In genomic region chr14:90400904-90401561, GRCh38 we compare ENCODE assay signal across 12 cellular contexts. TPM values are rescaled to one million over a fixed set of nuclear protein-coding genes. Genes with fewer than 3 reads are reported as not detected.
A peak's percentile ranks its signal among the peaks of the same experiment; 100 is the strongest.
DNase-seq lines count a peak whose midpoint lies in the region; ATAC-seq and TF ChIP-seq lines count a peak whose summit lies in the region.
"Had no signal": no experiment of that assay in that cellular context is flagged by ENCODE, and none has a peak within 500 bp of the region (broad histone marks: within the 10 kb centered on the region; RNA-seq: fewer than 3 reads in every experiment).

No MANE protein-coding gene starts in this region.

- no peak for TF ChIP-seq EP300 in esophagus muscularis mucosa (IDR thresholded peaks at IDR 0.05)

- ATAC-seq in activated CD8-positive, alpha-beta memory T cell treated with anti-CD3 and anti-CD28 coated beads, Interleukin-2, amount 10 ng/mL, durations not matched to agents 7 days and 5 days: no peak
- ATAC-seq in T-helper 17 cell (no peak), HG02642 (IDR thresholded peaks at IDR 0.05; ENCODE audit: poor library complexity, unreplicated experiment) (no peak)
- no peak for ATAC-seq in stimulated activated effector memory CD8-positive, alpha-beta T cell treated with anti-CD3 and anti-CD28 coated beads, Interleukin-12 subunit alpha, Interleukin-12 subunit beta, amount 100 ng/mL, for 72 hours
- ATAC-seq: body of pancreas had no signal

- no peaks in the 10 kb centered on the region for H3K9me3 ChIP-seq in T-helper 17 cell (ENCODE audit: control insufficient read depth, low read length, poor library complexity, severe bottlenecking)
- H3K9me3 ChIP-seq in esophagus muscularis mucosa: no peaks in the 10 kb centered on the region
- H3K9me3 ChIP-seq: body of pancreas, prostate gland had no signal

- no peaks in the 10 kb centered on the region for H3K27me3 Mint-ChIP-seq in activated CD8-positive, alpha-beta memory T cell treated with anti-CD3 and anti-CD28 coated beads, Interleukin-2, amount 10 ng/mL, durations not matched to agents 7 days and 5 days
- H3K27me3 Mint-ChIP-seq in T-helper 17 cell: no peaks in the 10 kb centered on the region

- H3K4me1 Mint-ChIP-seq in activated CD8-positive, alpha-beta memory T cell treated with anti-CD3 and anti-CD28 coated beads, Interleukin-2, amount 10 ng/mL, durations not matched to agents 7 days and 5 days: peaks cover 56% of the 10 kb centered on the region
- peaks cover 53% of the 10 kb centered on the region for H3K4me1 Mint-ChIP-seq in T-helper 17 cell
- peaks cover 75% of the 10 kb centered on the region for H3K4me1 Mint-ChIP-seq in stimulated activated effector memory CD8-positive, alpha-beta T cell treated with anti-CD3 and anti-CD28 coated beads, Interleukin-12 subunit alpha, Interleukin-12 subunit beta, amount 100 ng/mL, for 72 hours

- no peak for DNase-seq in activated CD8-positive, alpha-beta memory T cell treated with anti-CD3 and anti-CD28 coated beads, Interleukin-2, amount 10 ng/mL, durations not matched to agents 7 days and 5 days
- no peak for DNase-seq in activated CD8-positive, alpha-beta memory T cell treated with anti-CD3 and anti-CD28 coated beads, Interleukin-2, amount 50 U/mL, for 4 hours
- DNase-seq in T-helper 17 cell: no peak
- DNase-seq in esophagus muscularis mucosa (ENCODE audit: extremely low spot score): no peak
- DNase-seq in stimulated activated effector memory CD8-positive, alpha-beta T cell treated with anti-CD3 and anti-CD28 coated beads, Interleukin-12 subunit alpha, Interleukin-12 subunit beta, amount 100 ng/mL, for 72 hours (ENCODE audit: low spot score in 2 of 2): no peak
- DNase-seq in NCI-H774 (lab: John Stamatoyannopoulos, UW): no peak
- no peak for DNase-seq in Kasumi-1 (lab: John Stamatoyannopoulos, UW)
- DNase-seq: activated CD4-positive, alpha-beta T cell treated with anti-CD3 and anti-CD28 coated beads for 4 hours; body of pancreas; SIG-M5 had no signal

- H3K4me3 Mint-ChIP-seq in activated CD8-positive, alpha-beta memory T cell treated with anti-CD3 and anti-CD28 coated beads, Interleukin-2, amount 10 ng/mL, durations not matched to agents 7 days and 5 days: no peak overlapping the region
- peak overlapping the region; percentile 95 for H3K4me3 Mint-ChIP-seq in T-helper 17 cell
- H3K4me3 Mint-ChIP-seq in stimulated activated effector memory CD8-positive, alpha-beta T cell treated with anti-CD3 and anti-CD28 coated beads, Interleukin-12 subunit alpha, Interleukin-12 subunit beta, amount 100 ng/mL, for 72 hours: peak overlapping the region; percentile 91

- H3K36me3 Mint-ChIP-seq in activated CD8-positive, alpha-beta memory T cell treated with anti-CD3 and anti-CD28 coated beads, Interleukin-2, amount 10 ng/mL, durations not matched to agents 7 days and 5 days: peaks cover 70% of the 10 kb centered on the region
- H3K36me3 Mint-ChIP-seq in T-helper 17 cell (ENCODE audit: low read depth): peaks cover 27% of the 10 kb centered on the region
- H3K36me3 Mint-ChIP-seq in stimulated activated effector memory CD8-positive, alpha-beta T cell treated with anti-CD3 and anti-CD28 coated beads, Interleukin-12 subunit alpha, Interleukin-12 subunit beta, amount 100 ng/mL, for 72 hours: peaks cover 100% of the 10 kb centered on the region

- 67% methylated on average over 7 of the region's 7 CpGs for WGBS in esophagus muscularis mucosa

- H3K4me1 ChIP-seq in esophagus muscularis mucosa: peaks cover 49 to 79% (median 77%) of the 10 kb centered on the region in 4 donors

- no peaks in the 10 kb centered on the region for H3K27me3 ChIP-seq in esophagus muscularis mucosa
- H3K27me3 ChIP-seq: body of pancreas had no signal

- no peaks in the 10 kb centered on the region for H3K9me3 Mint-ChIP-seq in activated CD8-positive, alpha-beta memory T cell treated with anti-CD3 and anti-CD28 coated beads, Interleukin-2, amount 10 ng/mL, durations not matched to agents 7 days and 5 days (ENCODE audit: low read depth)
- H3K9me3 Mint-ChIP-seq in stimulated activated effector memory CD8-positive, alpha-beta T cell treated with anti-CD3 and anti-CD28 coated beads, Interleukin-12 subunit alpha, Interleukin-12 subunit beta, amount 100 ng/mL, for 72 hours: no peaks in the 10 kb centered on the region

- H3K27ac Mint-ChIP-seq in activated CD8-positive, alpha-beta memory T cell treated with anti-CD3 and anti-CD28 coated beads, Interleukin-2, amount 10 ng/mL, durations not matched to agents 7 days and 5 days: peak overlapping the region; percentile 99
- peak overlapping the region; percentile 96 for H3K27ac Mint-ChIP-seq in T-helper 17 cell
- H3K27ac Mint-ChIP-seq in stimulated activated effector memory CD8-positive, alpha-beta T cell treated with anti-CD3 and anti-CD28 coated beads, Interleukin-12 subunit alpha, Interleukin-12 subunit beta, amount 100 ng/mL, for 72 hours: peak overlapping the region; percentile 99

- H3K36me3 ChIP-seq in esophagus muscularis mucosa: peaks cover 35 to 62% (median 54%) of the 10 kb centered on the region in 4 donors

- no peak for TF ChIP-seq POLR2A in esophagus muscularis mucosa (IDR thresholded peaks at IDR 0.05; ENCODE audit: low read depth)

- CTCF ChIA-PET in activated CD8-positive, alpha-beta memory T cell treated with anti-CD3 and anti-CD28 coated beads, Interleukin-2, amount 10 ng/mL, durations not matched to agents 7 days and 5 days (lab: Charles Lee): interaction anchor here (0.6 to 4.8 kb wide), 6 partner anchors 8 to 297 kb away, joined by 3 to 46 read pairs (median 3); no protein-coding TSS in a partner anchor

- intact Hi-C loops in esophagus muscularis mucosa (cut with DNase I): no loop called here

- peak overlapping the region in 1 of 4 donors; percentile 82 for H3K4me3 ChIP-seq in esophagus muscularis mucosa
- H3K4me3 ChIP-seq: body of pancreas, prostate gland had no signal

- TF ChIP-seq CTCF in esophagus muscularis mucosa (IDR thresholded peaks at IDR 0.05): no peak

- H3K27ac ChIP-seq in esophagus muscularis mucosa (replicated peaks in 1 of 4): peak overlapping the region; percentile 94 to 97 (median 96)
- H3K27ac ChIP-seq: body of pancreas had no signal

RNA-seq across cellular contexts. Expression of gene CALM1, which starts 4.2 kb away (rescaled TPM):
- 100 to 1,000 TPM; 634 to 673 TPM for total RNA-seq in activated CD8-positive, alpha-beta memory T cell treated with anti-CD3 and anti-CD28 coated beads, Interleukin-2, amount 10 ng/mL, durations not matched to agents 7 days and 5 days
- total RNA-seq in T-helper 17 cell (100 to 1,000 TPM; 872 to 886 TPM), esophagus muscularis mucosa (100 to 1,000 TPM; 482 to 847 (median 640) TPM)
